Comparison of ENCODE assay signal across 9 cellular contexts in genomic region chr11:78744202-78744601, GRCh38.
"Had no signal": no experiment of that assay in that cellular context is flagged by ENCODE, and none has a peak within 500 bp of the region (broad histone marks: within the 10 kb centered on the region; RNA-seq: fewer than 3 reads in every experiment).

No MANE protein-coding gene starts in this region.

- ATAC-seq: GM23338, K562 had no signal

- DNase-seq: H9, HCEC 1CT, IMR-90 had no signal

- H3K4me2 ChIP-seq: GM23338 had no signal

- H3K27ac ChIP-seq: HL-60 had no signal

- H3K4me3 ChIP-seq: GM23338, K562 had no signal

- FAIRE-seq: H1, H54, HTR-8/SVneo, K562 had no signal
